Comparison of ENCODE assay signal across 12 cellular contexts in genomic region chr9:89686134-89686533, GRCh38.
DNase-seq lines count a peak whose midpoint lies in the region; ATAC-seq and TF ChIP-seq lines count a peak whose summit lies in the region.
"Had no signal": no experiment of that assay in that cellular context is flagged by ENCODE, and none has a peak within 500 bp of the region (broad histone marks: within the 10 kb centered on the region; RNA-seq: fewer than 3 reads in every experiment).

No MANE protein-coding gene starts in this region.

- H3K4me1 ChIP-seq in hepatocyte (ENCODE audit: insufficient read depth) (no peaks in the 10 kb centered on the region), upper lobe of right lung (peaks cover 3% of the 10 kb centered on the region)

- H3K4me3 ChIP-seq in hepatocyte (no peak overlapping the region), upper lobe of right lung (no peak overlapping the region)

- CTCF ChIA-PET in HEK293T (lab: Yijun Ruan, JAX), result no interaction called here

- peak overlapping the region; percentile 62 for H3K27ac ChIP-seq in hepatocyte
- no peak overlapping the region for H3K27ac ChIP-seq in upper lobe of right lung

- H3K9me3 Mint-ChIP-seq in activated CD4-positive, alpha-beta T cell treated with anti-CD3 and anti-CD28 coated beads, Interleukin-2, amount 10 ng/mL, durations not matched to agents 24 days and 14 days, result no peaks in the 10 kb centered on the region
- no peaks in the 10 kb centered on the region for H3K9me3 Mint-ChIP-seq in activated T-helper 1 cell treated with anti-CD3 and anti-CD28 coated beads, Interleukin-12 subunit alpha, Interleukin-12 subunit beta, Interleukin-2, Interleukin-4 antibody, amounts not matched to agents 30 ng/mL and 10 ng/mL and 1 ng/mL, durations not matched to agents 14 hours and 24 hours and 36 hours
- H3K9me3 Mint-ChIP-seq: T-helper 1 cell treated with Interleukin-12 subunit alpha and Interleukin-12 subunit beta and Interleukin-4 antibody, amounts not matched to agents 30 μg/mL and 1 μg/mL, for 36 hours had no signal

- H3K27me3 ChIP-seq in hepatocyte (no peaks in the 10 kb centered on the region), upper lobe of right lung (no peaks in the 10 kb centered on the region)

- no peaks in the 10 kb centered on the region for H3K9me2 ChIP-seq in hepatocyte (replicated peaks; ENCODE audit: insufficient read depth)

- intact Hi-C loops in activated CD4-positive, alpha-beta T cell treated with anti-CD3 and anti-CD28 coated beads, Interleukin-2, amount 10 ng/mL, durations not matched to agents 24 days and 14 days (cut with micrococcal nuclease), result no loop called here
- intact Hi-C loops in upper lobe of right lung (cut with DNase I), result no loop called here
- intact Hi-C loops in activated T-helper 1 cell treated with anti-CD3 and anti-CD28 coated beads, Interleukin-12 subunit alpha, Interleukin-12 subunit beta, Interleukin-2, Interleukin-4 antibody, amounts not matched to agents 30 ng/mL and 10 ng/mL and 1 ng/mL, durations not matched to agents 14 hours and 24 hours and 36 hours (cut with micrococcal nuclease), result no loop called here

- peak; percentile 20 for ATAC-seq in upper lobe of right lung

- H3K4me3 Mint-ChIP-seq in activated CD4-positive, alpha-beta T cell treated with anti-CD3 and anti-CD28 coated beads, Interleukin-2, amount 10 ng/mL, durations not matched to agents 24 days and 14 days, result no peak overlapping the region
- no peak overlapping the region for H3K4me3 Mint-ChIP-seq in activated T-helper 1 cell treated with anti-CD3 and anti-CD28 coated beads, Interleukin-12 subunit alpha, Interleukin-12 subunit beta, Interleukin-2, Interleukin-4 antibody, amounts not matched to agents 30 ng/mL and 10 ng/mL and 1 ng/mL, durations not matched to agents 14 hours and 24 hours and 36 hours
- H3K4me3 Mint-ChIP-seq: T-helper 1 cell treated with Interleukin-12 subunit alpha and Interleukin-12 subunit beta and Interleukin-4 antibody, amounts not matched to agents 30 μg/mL and 1 μg/mL, for 36 hours had no signal

- DNase-seq in activated CD4-positive, alpha-beta T cell treated with anti-CD3 and anti-CD28 coated beads, Interleukin-2, amount 10 ng/mL, durations not matched to agents 24 days and 14 days, result no peak
- no peak for DNase-seq in activated CD4-positive, alpha-beta T cell treated with anti-CD3 and anti-CD28 coated beads for 4 hours
- DNase-seq in NCI-H748 (lab: John Stamatoyannopoulos, UW; ENCODE audit: unreplicated experiment) (peak; percentile 77), hepatocyte (ENCODE audit: low spot score) (peak; percentile 54), upper lobe of right lung (no peak), HEK293T (ENCODE audit: extremely low spot score) (no peak), cortex of kidney (lab: John Stamatoyannopoulos, UW) (no peak)
- no peak for DNase-seq in activated T-helper 1 cell treated with anti-CD3 and anti-CD28 coated beads, Interleukin-12 subunit alpha, Interleukin-12 subunit beta, Interleukin-2, Interleukin-4 antibody, amounts not matched to agents 30 ng/mL and 10 ng/mL and 1 ng/mL, durations not matched to agents 14 hours and 24 hours and 36 hours (ENCODE audit: low spot score)
- DNase-seq: activated T-cell treated with anti-CD3 and anti-CD28 coated beads, Interleukin-2, amount 50 U/mL, for 48 hours; head of caudate nucleus; stimulated activated CD4-positive, alpha-beta T cell treated with anti-CD3 and anti-CD28 coated beads, Interleukin-1b, Interleukin-23, amount 100 ng/mL, for 48 hours had no signal

- no peak overlapping the region for H2AFZ ChIP-seq in hepatocyte

- H3K27ac Mint-ChIP-seq in activated CD4-positive, alpha-beta T cell treated with anti-CD3 and anti-CD28 coated beads, Interleukin-2, amount 10 ng/mL, durations not matched to agents 24 days and 14 days, result peak overlapping the region; percentile 18
- H3K27ac Mint-ChIP-seq in activated T-helper 1 cell treated with anti-CD3 and anti-CD28 coated beads, Interleukin-12 subunit alpha, Interleukin-12 subunit beta, Interleukin-2, Interleukin-4 antibody, amounts not matched to agents 30 ng/mL and 10 ng/mL and 1 ng/mL, durations not matched to agents 14 hours and 24 hours and 36 hours, result no peak overlapping the region
- H3K27ac Mint-ChIP-seq: T-helper 1 cell treated with Interleukin-12 subunit alpha and Interleukin-12 subunit beta and Interleukin-4 antibody, amounts not matched to agents 30 μg/mL and 1 μg/mL, for 36 hours had no signal

- no peaks in the 10 kb centered on the region for H3K9me3 ChIP-seq in hepatocyte (ENCODE audit: low read depth)
- H3K9me3 ChIP-seq in upper lobe of right lung, result no peaks in the 10 kb centered on the region

- no peaks in the 10 kb centered on the region for H4K20me1 ChIP-seq in hepatocyte (ENCODE audit: insufficient read depth, poor library complexity, severe bottlenecking)

- peaks cover 26% of the 10 kb centered on the region for H3K4me1 Mint-ChIP-seq in activated CD4-positive, alpha-beta T cell treated with anti-CD3 and anti-CD28 coated beads, Interleukin-2, amount 10 ng/mL, durations not matched to agents 24 days and 14 days
- peaks cover 22% of the 10 kb centered on the region for H3K4me1 Mint-ChIP-seq in activated T-helper 1 cell treated with anti-CD3 and anti-CD28 coated beads, Interleukin-12 subunit alpha, Interleukin-12 subunit beta, Interleukin-2, Interleukin-4 antibody, amounts not matched to agents 30 ng/mL and 10 ng/mL and 1 ng/mL, durations not matched to agents 14 hours and 24 hours and 36 hours (ENCODE audit: low read depth)

- no peaks in the 10 kb centered on the region for H3K27me3 Mint-ChIP-seq in activated CD4-positive, alpha-beta T cell treated with anti-CD3 and anti-CD28 coated beads, Interleukin-2, amount 10 ng/mL, durations not matched to agents 24 days and 14 days
- H3K27me3 Mint-ChIP-seq in activated T-helper 1 cell treated with anti-CD3 and anti-CD28 coated beads, Interleukin-12 subunit alpha, Interleukin-12 subunit beta, Interleukin-2, Interleukin-4 antibody, amounts not matched to agents 30 ng/mL and 10 ng/mL and 1 ng/mL, durations not matched to agents 14 hours and 24 hours and 36 hours (ENCODE audit: insufficient read depth), result no peaks in the 10 kb centered on the region

- TF ChIP-seq CTCF in hepatocyte (IDR thresholded peaks at IDR 0.05; ENCODE audit: poor library complexity) (no peak), upper lobe of right lung (IDR thresholded peaks at IDR 0.05) (no peak)

- 43% methylated on average over 5 of the region's 5 CpGs for WGBS in hepatocyte (ENCODE audit: low lambda C conversion rate, missing lambda C conversion rate)

- H3K79me2 ChIP-seq in hepatocyte, result no peaks in the 10 kb centered on the region

- H3K36me3 Mint-ChIP-seq in activated CD4-positive, alpha-beta T cell treated with anti-CD3 and anti-CD28 coated beads, Interleukin-2, amount 10 ng/mL, durations not matched to agents 24 days and 14 days (ENCODE audit: low read depth), result no peaks in the 10 kb centered on the region
- H3K36me3 Mint-ChIP-seq in activated T-helper 1 cell treated with anti-CD3 and anti-CD28 coated beads, Interleukin-12 subunit alpha, Interleukin-12 subunit beta, Interleukin-2, Interleukin-4 antibody, amounts not matched to agents 30 ng/mL and 10 ng/mL and 1 ng/mL, durations not matched to agents 14 hours and 24 hours and 36 hours (ENCODE audit: low read depth), result no peaks in the 10 kb centered on the region

- H3K36me3 ChIP-seq in hepatocyte (replicated peaks; ENCODE audit: insufficient read depth, low read depth), result no peaks in the 10 kb centered on the region
- H3K36me3 ChIP-seq in upper lobe of right lung, result no peaks in the 10 kb centered on the region

- H3K4me2 ChIP-seq in hepatocyte, result no peak overlapping the region

- POLR2A ChIA-PET in HEK293T (lab: Yijun Ruan, JAX), result no interaction called here

TF ChIP-seq in HEK293T, 16 proteins besides CTCF, POLR2A, EP300 and RAD21:
- TF ChIP-seq ARNT (IDR thresholded peaks at IDR 0.05) (no peak), ELF4 (IDR thresholded peaks at IDR 0.05) (no peak), ZNF384 (IDR thresholded peaks at IDR 0.05) (no peak), PKNOX1 (IDR thresholded peaks at IDR 0.05) (no peak), FOXM1 (IDR thresholded peaks at IDR 0.05; ENCODE audit: borderline replicate concordance) (no peak), FOXK2 (IDR thresholded peaks at IDR 0.05) (no peak), NFRKB (IDR thresholded peaks at IDR 0.05) (no peak), SP1 (IDR thresholded peaks at IDR 0.05) (no peak), L3MBTL2 (conservative IDR thresholded peaks at IDR 0.05) (no peak), CTBP1 (IDR thresholded peaks at IDR 0.05; ENCODE audit: borderline replicate concordance) (no peak), BHLHE40 (IDR thresholded peaks at IDR 0.05; ENCODE audit: borderline replicate concordance) (no peak)

Comparison
In these comparisons a context has a peak if more than half of its experiments do, and no peak if none do; other contexts are left out.
1. DNase-seq: peak in NCI-H748 (single experiment) and hepatocyte (single experiment); none in activated CD4-positive, alpha-beta T cell treated with anti-CD3 and anti-CD28 coated beads, Interleukin-2, amount 10 ng/mL, durations not matched to agents 24 days and 14 days (single experiment), activated CD4-positive, alpha-beta T cell treated with anti-CD3 and anti-CD28 coated beads for 4 hours (0 of 2), upper lobe of right lung (single experiment), HEK293T (single experiment), cortex of kidney (single experiment) and activated T-helper 1 cell treated with anti-CD3 and anti-CD28 coated beads, Interleukin-12 subunit alpha, Interleukin-12 subunit beta, Interleukin-2, Interleukin-4 antibody, amounts not matched to agents 30 ng/mL and 10 ng/mL and 1 ng/mL, durations not matched to agents 14 hours and 24 hours and 36 hours (single experiment).